Comparison of ENCODE assay signal across 1 cellular context in the genomic region with DNA sequence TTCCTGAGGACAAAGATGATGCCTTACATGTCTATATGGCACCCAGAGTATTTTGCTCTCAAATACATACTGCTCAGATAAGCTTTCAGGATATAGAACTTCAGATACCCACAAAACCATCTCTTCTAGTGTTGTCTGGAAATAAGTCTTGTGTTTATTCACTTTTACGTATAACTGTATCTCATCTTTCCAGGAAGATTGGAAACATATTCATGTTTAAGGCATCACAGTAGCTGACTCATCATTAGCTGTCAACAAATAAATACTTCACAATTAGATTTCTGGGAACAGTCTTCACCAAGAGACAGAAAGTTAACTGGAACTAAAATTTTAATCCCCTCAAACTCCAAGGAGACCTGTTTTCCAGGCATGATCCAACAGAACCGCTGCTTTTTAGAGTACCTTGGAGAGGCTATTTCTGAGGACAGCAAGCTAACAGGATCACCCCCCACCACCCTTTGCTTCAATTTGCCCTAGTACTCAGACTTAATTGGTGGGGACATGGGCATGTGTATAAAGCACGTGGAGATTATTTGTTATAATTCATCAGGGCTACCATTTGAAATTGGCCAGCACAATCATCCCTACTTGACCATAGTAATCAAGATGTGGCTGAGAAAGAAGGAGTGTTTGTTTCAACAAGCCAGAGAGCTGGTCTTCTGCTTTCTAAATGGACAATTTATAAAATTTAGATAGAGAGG.
TF ChIP-seq lines count a peak whose summit lies in the region.

No MANE protein-coding gene starts in this region.

TF ChIP-seq in WTC11, 78 proteins besides CTCF, POLR2A, EP300 and RAD21 (continued from another document):
- TF ChIP-seq, protein P1, sequence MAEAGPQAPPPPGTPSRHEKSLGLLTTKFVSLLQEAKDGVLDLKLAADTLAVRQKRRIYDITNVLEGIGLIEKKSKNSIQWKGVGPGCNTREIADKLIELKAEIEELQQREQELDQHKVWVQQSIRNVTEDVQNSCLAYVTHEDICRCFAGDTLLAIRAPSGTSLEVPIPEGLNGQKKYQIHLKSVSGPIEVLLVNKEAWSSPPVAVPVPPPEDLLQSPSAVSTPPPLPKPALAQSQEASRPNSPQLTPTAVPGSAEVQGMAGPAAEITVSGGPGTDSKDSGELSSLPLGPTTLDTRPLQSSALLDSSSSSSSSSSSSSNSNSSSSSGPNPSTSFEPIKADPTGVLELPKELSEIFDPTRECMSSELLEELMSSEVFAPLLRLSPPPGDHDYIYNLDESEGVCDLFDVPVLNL (CRISPR knock-in tag; IDR thresholded peaks at IDR 0.05; ENCODE audit: borderline replicate concordance, low read depth) = no peak
- TF ChIP-seq, protein P2, sequence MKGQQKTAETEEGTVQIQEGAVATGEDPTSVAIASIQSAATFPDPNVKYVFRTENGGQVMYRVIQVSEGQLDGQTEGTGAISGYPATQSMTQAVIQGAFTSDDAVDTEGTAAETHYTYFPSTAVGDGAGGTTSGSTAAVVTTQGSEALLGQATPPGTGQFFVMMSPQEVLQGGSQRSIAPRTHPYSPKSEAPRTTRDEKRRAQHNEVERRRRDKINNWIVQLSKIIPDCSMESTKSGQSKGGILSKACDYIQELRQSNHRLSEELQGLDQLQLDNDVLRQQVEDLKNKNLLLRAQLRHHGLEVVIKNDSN (CRISPR knock-in tag; IDR thresholded peaks at IDR 0.05) = no peak
- TF ChIP-seq FOXP1 (CRISPR knock-in tag; IDR thresholded peaks at IDR 0.05; ENCODE audit: borderline replicate concordance) (no peak), EMX1 (CRISPR knock-in tag; IDR thresholded peaks at IDR 0.05) (no peak), ZBTB21 (CRISPR knock-in tag; IDR thresholded peaks at IDR 0.05; ENCODE audit: borderline replicate concordance) (no peak)
- TF ChIP-seq, protein P3, sequence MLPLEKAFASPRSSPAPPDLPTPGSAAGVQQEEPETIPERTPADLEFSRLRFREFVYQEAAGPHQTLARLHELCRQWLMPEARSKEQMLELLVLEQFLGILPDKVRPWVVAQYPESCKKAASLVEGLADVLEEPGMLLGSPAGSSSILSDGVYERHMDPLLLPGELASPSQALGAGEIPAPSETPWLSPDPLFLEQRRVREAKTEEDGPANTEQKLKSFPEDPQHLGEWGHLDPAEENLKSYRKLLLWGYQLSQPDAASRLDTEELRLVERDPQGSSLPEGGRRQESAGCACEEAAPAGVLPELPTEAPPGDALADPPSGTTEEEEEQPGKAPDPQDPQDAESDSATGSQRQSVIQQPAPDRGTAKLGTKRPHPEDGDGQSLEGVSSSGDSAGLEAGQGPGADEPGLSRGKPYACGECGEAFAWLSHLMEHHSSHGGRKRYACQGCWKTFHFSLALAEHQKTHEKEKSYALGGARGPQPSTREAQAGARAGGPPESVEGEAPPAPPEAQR (CRISPR knock-in tag; IDR thresholded peaks at IDR 0.05) = no peak
- TF ChIP-seq, protein P4, sequence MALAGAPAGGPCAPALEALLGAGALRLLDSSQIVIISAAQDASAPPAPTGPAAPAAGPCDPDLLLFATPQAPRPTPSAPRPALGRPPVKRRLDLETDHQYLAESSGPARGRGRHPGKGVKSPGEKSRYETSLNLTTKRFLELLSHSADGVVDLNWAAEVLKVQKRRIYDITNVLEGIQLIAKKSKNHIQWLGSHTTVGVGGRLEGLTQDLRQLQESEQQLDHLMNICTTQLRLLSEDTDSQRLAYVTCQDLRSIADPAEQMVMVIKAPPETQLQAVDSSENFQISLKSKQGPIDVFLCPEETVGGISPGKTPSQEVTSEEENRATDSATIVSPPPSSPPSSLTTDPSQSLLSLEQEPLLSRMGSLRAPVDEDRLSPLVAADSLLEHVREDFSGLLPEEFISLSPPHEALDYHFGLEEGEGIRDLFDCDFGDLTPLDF (CRISPR knock-in tag; IDR thresholded peaks at IDR 0.05) = no peak
